10 cellular contexts compared by ENCODE assay signal in the genomic region with DNA sequence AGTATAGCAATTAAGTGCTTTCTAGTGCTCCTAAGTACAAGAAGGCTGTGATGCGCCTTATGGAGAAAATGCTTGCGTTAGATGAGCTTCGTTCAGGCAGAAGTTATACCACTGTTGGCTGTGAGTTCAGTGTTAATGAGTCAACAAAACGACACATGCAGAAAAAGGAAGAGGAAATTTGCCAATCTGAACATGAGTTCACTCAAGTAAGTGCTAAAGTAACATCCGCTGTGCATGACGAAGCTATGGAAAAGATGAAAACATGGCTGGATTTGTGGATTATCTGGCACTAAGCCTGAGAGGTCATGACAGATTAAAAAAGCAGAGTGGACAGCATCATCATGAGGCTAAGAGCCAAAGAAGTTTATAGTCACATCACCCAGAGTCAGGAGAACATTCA. TPM values are rescaled to one million over a fixed set of nuclear protein-coding genes. Genes with fewer than 3 reads are reported as not detected.
DNase-seq lines count a peak whose midpoint lies in the region; ATAC-seq and TF ChIP-seq lines count a peak whose summit lies in the region.
"Had no signal": no experiment of that assay in that cellular context is flagged by ENCODE, and none has a peak within 500 bp of the region (broad histone marks: within the 10 kb centered on the region; RNA-seq: fewer than 3 reads in every experiment).

No MANE protein-coding gene starts in this region.

- no peaks in the 10 kb centered on the region for H3K36me3 ChIP-seq in rectal smooth muscle tissue (ENCODE audit: control insufficient read depth, insufficient read depth, low read length)

- H3K27ac ChIP-seq in rectal smooth muscle tissue (ENCODE audit: low read depth, low read length): peak overlapping the region; percentile 59

- H3K27me3 ChIP-seq in rectal smooth muscle tissue (ENCODE audit: control insufficient read depth, insufficient read depth, low read length): no peaks in the 10 kb centered on the region

- no peak overlapping the region for H3K4me3 ChIP-seq in fibroblast of pulmonary artery (replicated peaks; ENCODE audit: low read depth, low read length)
- no peak overlapping the region for H3K4me3 ChIP-seq in rectal smooth muscle tissue (ENCODE audit: low read length)

- H3K9ac ChIP-seq in rectal smooth muscle tissue (ENCODE audit: low read length): no peak overlapping the region

- no peak for TF ChIP-seq CTCF in fibroblast of pulmonary artery (IDR thresholded peaks at IDR 0.05; ENCODE audit: low read length, missing control alignments)

- ATAC-seq in HG02571 (IDR thresholded peaks at IDR 0.05; ENCODE audit: unreplicated experiment): no peak
- ATAC-seq: activated CD4-positive, CD25-positive, alpha-beta regulatory T cell treated with anti-CD3 and anti-CD28 coated beads, Interleukin-2, amount 50 U/mL, for 24 hours had no signal

- no peaks in the 10 kb centered on the region for H3K4me1 ChIP-seq in rectal smooth muscle tissue (ENCODE audit: control insufficient read depth, insufficient read depth, low read length)

- DNase-seq in ELR (ENCODE audit: low read depth) (peak; percentile 65), RKO (ENCODE audit: low spot score) (peak; percentile 6), fibroblast of pulmonary artery (ENCODE audit: low read depth) (peak; percentile 95), NCI-H2227 (lab: John Stamatoyannopoulos, UW; ENCODE audit: unreplicated experiment) (no peak), mesenteric fat pad (ENCODE audit: low spot score) (no peak)
- DNase-seq in stimulated activated naive CD4-positive, alpha-beta T cell (lab: John Stamatoyannopoulos, UW): no peak
- DNase-seq: NCI-H187 had no signal

RNA-seq across cellular contexts. Expression of a gene that starts 36.9 kb away (rescaled TPM):
- total RNA-seq in mesenteric fat pad: 108 TPM

Comparison
In these comparisons a context has a peak if more than half of its experiments do, and no peak if none do; other contexts are left out.
1. DNase-seq: peak in ELR (single experiment), RKO (single experiment) and fibroblast of pulmonary artery (single experiment); none in NCI-H2227 (single experiment), mesenteric fat pad (single experiment) and stimulated activated naive CD4-positive, alpha-beta T cell (0 of 6).